Comparison of ENCODE assay signal across 9 cellular contexts in genomic region chr3:135736740-135737139, GRCh38.
DNase-seq lines count a peak whose midpoint lies in the region; ATAC-seq and TF ChIP-seq lines count a peak whose summit lies in the region.
"Had no signal": no experiment of that assay in that cellular context is flagged by ENCODE, and none has a peak within 500 bp of the region (broad histone marks: within the 10 kb centered on the region; RNA-seq: fewer than 3 reads in every experiment).

No MANE protein-coding gene starts in this region.

- DNase-seq in HEK293T (ENCODE audit: extremely low spot score) (peak; percentile 48), RPMI7951 (ENCODE audit: low read depth) (peak; percentile 17), left kidney (ENCODE audit: low read depth, low spot score) (peak; percentile 64)
- no peak for DNase-seq in activated naive CD4-positive, alpha-beta T cell treated with Interleukin-2 at 50 U/mL for 16 hours
- DNase-seq: NCI-H226 had no signal

- H3K27me3 ChIP-seq in DOHH2 (ENCODE audit: control insufficient read depth, low read length): peaks cover 3% of the 10 kb centered on the region; the same call in 1 of the 2 replicates

- H3K36me3 ChIP-seq in DOHH2 (ENCODE audit: control insufficient read depth, low read length): no peaks in the 10 kb centered on the region

- H3K79me2 ChIP-seq in DOHH2 (ENCODE audit: control insufficient read depth, low read length): no peaks in the 10 kb centered on the region

- no peaks in the 10 kb centered on the region for H3K9me2 ChIP-seq in DOHH2 (replicated peaks; ENCODE audit: control insufficient read depth, low read length)

- no peaks in the 10 kb centered on the region for H3F3A ChIP-seq in DOHH2 (ENCODE audit: control insufficient read depth, insufficient read depth)

- H4K20me1 ChIP-seq in DOHH2 (ENCODE audit: control insufficient read depth, insufficient read depth, low read depth, low read length): no peaks in the 10 kb centered on the region

- no peak overlapping the region for H3K4me2 ChIP-seq in DOHH2 (ENCODE audit: low read length)

- no peak overlapping the region for H3K27ac ChIP-seq in DOHH2 (ENCODE audit: low read depth, low read length)

- POLR2A ChIA-PET in HEK293T (lab: Yijun Ruan, JAX): no interaction called here

- CTCF ChIA-PET in HEK293T (lab: Yijun Ruan, JAX): interaction anchor here (0.7 to 1.7 kb wide), 5 partner anchors 55 to 628 kb away, joined by 3 to 7 read pairs (median 3); no protein-coding TSS in a partner anchor

- H3K4me3 ChIP-seq in DOHH2 (ENCODE audit: low read length): no peak overlapping the region

- H3K9me3 ChIP-seq in DOHH2 (ENCODE audit: control insufficient read depth, insufficient read depth, low read length): peaks cover 3% of the 10 kb centered on the region; the same call in 1 of the 2 replicates

- peak; percentile 78 for TF ChIP-seq CTCF in DOHH2 (IDR thresholded peaks at IDR 0.05; ENCODE audit: low read depth, low read length, poor library complexity, severe bottlenecking)

- ATAC-seq in GM19395 (IDR thresholded peaks at IDR 0.05; ENCODE audit: unreplicated experiment) (no peak), HG02970 (IDR thresholded peaks at IDR 0.05; ENCODE audit: low FRiP score, unreplicated experiment) (no peak)
- ATAC-seq: sciatic nerve had no signal

- H3K4me1 ChIP-seq in DOHH2 (ENCODE audit: control insufficient read depth, low read length): no peaks in the 10 kb centered on the region

TF ChIP-seq in HEK293T, 16 proteins besides CTCF, POLR2A, EP300 and RAD21:
- TF ChIP-seq FOXK2 (IDR thresholded peaks at IDR 0.05): no peak
- no peak for TF ChIP-seq PKNOX1 (IDR thresholded peaks at IDR 0.05)
- TF ChIP-seq FOXA1 (IDR thresholded peaks at IDR 0.05): no peak
- no peak for TF ChIP-seq ELF4 (IDR thresholded peaks at IDR 0.05)
- no peak for TF ChIP-seq L3MBTL2 (conservative IDR thresholded peaks at IDR 0.05)
- TF ChIP-seq ZNF384 (IDR thresholded peaks at IDR 0.05): no peak
- TF ChIP-seq CTBP1 (IDR thresholded peaks at IDR 0.05; ENCODE audit: borderline replicate concordance): no peak
- TF ChIP-seq FOXM1 (IDR thresholded peaks at IDR 0.05; ENCODE audit: borderline replicate concordance): no peak
- no peak for TF ChIP-seq TARDBP (IDR thresholded peaks at IDR 0.05)
- no peak for TF ChIP-seq BHLHE40 (IDR thresholded peaks at IDR 0.05; ENCODE audit: borderline replicate concordance)
- TF ChIP-seq SP1 (IDR thresholded peaks at IDR 0.05): no peak
- no peak for TF ChIP-seq NFRKB (IDR thresholded peaks at IDR 0.05)
- TF ChIP-seq SUZ12 (IDR thresholded peaks at IDR 0.05): no peak
- TF ChIP-seq HDGF (IDR thresholded peaks at IDR 0.05; ENCODE audit: borderline replicate concordance): no peak
- TF ChIP-seq ARNT (IDR thresholded peaks at IDR 0.05): no peak
- no peak for TF ChIP-seq LEF1 (IDR thresholded peaks at IDR 0.05; ENCODE audit: borderline replicate concordance)
